In the genomic region with DNA sequence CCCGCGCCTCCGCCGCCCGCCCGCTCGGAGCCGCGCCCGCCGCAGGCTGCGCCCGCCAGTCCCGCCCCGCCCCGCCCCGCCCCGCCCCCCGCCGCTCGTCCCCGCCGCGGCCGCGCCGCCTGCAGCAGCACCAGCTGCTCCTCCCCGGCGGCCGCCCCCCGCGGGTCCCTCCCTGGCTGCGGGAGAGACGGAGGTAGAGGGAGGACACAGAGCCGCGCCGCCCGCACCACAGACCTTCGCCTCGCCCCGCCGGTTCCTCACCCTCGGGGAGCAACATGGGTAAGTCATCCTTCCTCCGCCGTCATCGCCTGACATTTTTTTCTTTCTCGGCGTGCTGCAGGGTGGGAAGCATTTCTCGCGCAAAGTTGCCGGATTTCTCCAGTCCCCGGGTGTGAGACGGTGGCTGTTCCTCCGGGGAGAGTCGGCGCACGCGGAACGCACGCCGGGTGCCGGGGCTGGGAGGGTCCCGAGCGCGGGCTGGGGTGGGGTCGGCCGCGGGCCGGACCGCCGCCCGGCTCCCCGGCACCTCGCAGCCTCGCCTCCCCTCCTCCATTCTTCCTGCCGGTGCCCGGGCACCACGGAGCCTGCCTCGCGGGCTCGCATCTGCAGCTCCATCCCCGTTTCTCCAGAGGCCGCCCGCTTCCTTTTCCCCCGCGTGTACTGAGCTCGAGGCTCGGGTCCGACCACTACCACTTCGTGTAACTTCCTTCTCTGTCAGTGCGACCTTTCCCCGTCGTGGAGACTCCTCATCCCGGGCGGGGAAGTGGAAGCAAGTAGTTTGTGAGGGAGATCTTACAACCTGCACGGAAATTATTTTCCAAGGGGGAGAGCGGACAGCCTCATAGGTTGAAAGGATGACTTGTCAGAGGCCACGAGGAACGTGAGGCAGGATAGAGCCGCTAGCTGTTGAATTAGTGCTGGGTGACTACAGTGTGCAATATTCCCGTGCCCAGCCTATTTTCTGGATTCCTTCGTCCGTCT, we compare ENCODE assay signal across 8 cellular contexts. TPM values are rescaled to one million over a fixed set of nuclear protein-coding genes. Genes with fewer than 3 reads are reported as not detected.
DNase-seq lines count a peak whose midpoint lies in the region; ATAC-seq and TF ChIP-seq lines count a peak whose summit lies in the region.

A gene with protein sequence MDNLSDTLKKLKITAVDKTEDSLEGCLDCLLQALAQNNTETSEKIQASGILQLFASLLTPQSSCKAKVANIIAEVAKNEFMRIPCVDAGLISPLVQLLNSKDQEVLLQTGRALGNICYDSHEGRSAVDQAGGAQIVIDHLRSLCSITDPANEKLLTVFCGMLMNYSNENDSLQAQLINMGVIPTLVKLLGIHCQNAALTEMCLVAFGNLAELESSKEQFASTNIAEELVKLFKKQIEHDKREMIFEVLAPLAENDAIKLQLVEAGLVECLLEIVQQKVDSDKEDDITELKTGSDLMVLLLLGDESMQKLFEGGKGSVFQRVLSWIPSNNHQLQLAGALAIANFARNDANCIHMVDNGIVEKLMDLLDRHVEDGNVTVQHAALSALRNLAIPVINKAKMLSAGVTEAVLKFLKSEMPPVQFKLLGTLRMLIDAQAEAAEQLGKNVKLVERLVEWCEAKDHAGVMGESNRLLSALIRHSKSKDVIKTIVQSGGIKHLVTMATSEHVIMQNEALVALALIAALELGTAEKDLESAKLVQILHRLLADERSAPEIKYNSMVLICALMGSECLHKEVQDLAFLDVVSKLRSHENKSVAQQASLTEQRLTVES (plus strand): TSS at position 94 of the 981 bp plus-strand sequence. CDS start 182 bp downstream, at position 276.

- H3K4me1 ChIP-seq in Loucy (ENCODE audit: insufficient read depth, low read length, poor library complexity, severe bottlenecking) (peaks cover 51% of the 10 kb centered on the region), iPS-18a (ENCODE audit: control insufficient read depth, low read depth, low read length) (peaks cover 15% of the 10 kb centered on the region)

- no peak for TF ChIP-seq CTCF in Loucy (conservative IDR thresholded peaks at IDR 0.05; ENCODE audit: low read length)

- H3K9ac ChIP-seq in Loucy (ENCODE audit: low read depth, low read length, poor library complexity, severe bottlenecking) (peak within 1 kb of the TSS; percentile 92), iPS-18a (ENCODE audit: low read length) (peak within 1 kb of the TSS; percentile 93)

- in situ Hi-C loops in T47D (cut with HindIII; ENCODE audit: low pct_unique_long_range_greater_than_20kb, low sequenced_read_pairs) = no loop called here

- H3F3A ChIP-seq in Loucy (ENCODE audit: low read depth) = no peaks in the 10 kb centered on the region

- peak within 1 kb of the TSS; percentile 96 for H3K27ac Mint-ChIP-seq in T-helper 17 cell

- H3K4me3 Mint-ChIP-seq in T-helper 17 cell = peak within 1 kb of the TSS; percentile 98

- peak within 1 kb of the TSS; percentile 99 for H3K4me2 ChIP-seq in Loucy (ENCODE audit: low read depth, low read length, poor library complexity, severe bottlenecking)

- no peaks in the 10 kb centered on the region for H3K9me3 ChIP-seq in Loucy (ENCODE audit: insufficient read depth, low read depth, low read length)
- H3K9me3 ChIP-seq in T-helper 17 cell (ENCODE audit: control insufficient read depth, low read length, poor library complexity, severe bottlenecking) = no peaks in the 10 kb centered on the region
- H3K9me3 ChIP-seq in iPS-18a (ENCODE audit: control insufficient read depth, low read depth, low read length) = no peaks in the 10 kb centered on the region

- H3K27ac ChIP-seq in iPS-18a (ENCODE audit: low read length) = peak within 1 kb of the TSS; percentile 76

- H3K36me3 Mint-ChIP-seq in T-helper 17 cell (ENCODE audit: low read depth) = peaks cover 2% of the 10 kb centered on the region

- H3K36me3 ChIP-seq in Loucy (ENCODE audit: insufficient read depth, low read length) (no peaks in the 10 kb centered on the region), iPS-18a (ENCODE audit: control insufficient read depth, low read depth, low read length) (no peaks in the 10 kb centered on the region)

- no peaks in the 10 kb centered on the region for H3K27me3 Mint-ChIP-seq in T-helper 17 cell

- H3K4me1 Mint-ChIP-seq in T-helper 17 cell = peaks cover 50% of the 10 kb centered on the region

- H3K4me3 ChIP-seq in Loucy (ENCODE audit: low read length, poor library complexity, severe bottlenecking) = peak within 1 kb of the TSS; percentile 99
- peak within 1 kb of the TSS; percentile 89 for H3K4me3 ChIP-seq in iPS-18a (ENCODE audit: low read length)
- peak within 1 kb of the TSS; percentile 88 for H3K4me3 ChIP-seq in skeletal muscle cell (ENCODE audit: low read depth, low read length)

- no peaks in the 10 kb centered on the region for H3K27me3 ChIP-seq in Loucy (ENCODE audit: insufficient read depth, low read length, poor library complexity, severe bottlenecking)
- peaks cover 10% of the 10 kb centered on the region for H3K27me3 ChIP-seq in iPS-18a (ENCODE audit: control insufficient read depth, insufficient read depth, low read length)

- H4K20me1 ChIP-seq in Loucy (ENCODE audit: insufficient read depth, low read length, poor library complexity, severe bottlenecking) = peaks cover 43% of the 10 kb centered on the region

- peaks cover 69% of the 10 kb centered on the region for H3K79me2 ChIP-seq in Loucy (ENCODE audit: insufficient read depth, low read length)

- peak; percentile 74 for ATAC-seq in T-helper 17 cell

- H2AFZ ChIP-seq in Loucy (ENCODE audit: low read length) = peak within 1 kb of the TSS; percentile 89

- DNase-seq in GF-D8 (lab: John Stamatoyannopoulos, UW) = peak; percentile 17
- peak; percentile 46 for DNase-seq in H4 (ENCODE audit: low spot score)
- DNase-seq in T-helper 17 cell = peak in 2 of 3 donors; percentile 85 to 87
- DNase-seq in T47D (ENCODE audit: low read depth in 1 of 2, low spot score in 1 of 2) = peak; percentile 66 to 83
- DNase-seq in skeletal muscle cell (ENCODE audit: low read depth) = peak; percentile 17
- DNase-seq in NAMALWA (ENCODE audit: low spot score) = no peak

- no peaks in the 10 kb centered on the region for H3K9me2 ChIP-seq in Loucy (replicated peaks; ENCODE audit: low read depth, low read length)

RNA-seq across cellular contexts. Expression of the gene that starts here (rescaled TPM):
- total RNA-seq in H4 (2014; rRNA removed; shearing (Covaris generic)) = 37.2 and 41.5 TPM in 2 replicates
- total RNA-seq in T-helper 17 cell = 10 to 100 TPM; 41.0 to 47.0 TPM
